In genomic region chr14:64704145-64704742, GRCh38 we compare ENCODE assay signal across 1 cellular context.
TF ChIP-seq lines count a peak whose summit lies in the region.

Gene PLEKHG3 (plus strand): TSS chr14:64704424. CDS start chr14:64727632, 23,208 bp downstream.

TF ChIP-seq in GM12878, 131 proteins besides CTCF, POLR2A, EP300 and RAD21 (continued from another document):
- TF ChIP-seq REST (IDR thresholded peaks at IDR 0.05; ENCODE audit: low read depth, low read length) (no peak), BMI1 (IDR thresholded peaks at IDR 0.05; ENCODE audit: borderline replicate concordance) (no peak), IKZF1 (conservative IDR thresholded peaks at IDR 0.05) (0 out of 2 replicates have a peak, but pooled peaks have one; percentile 23)
